Comparison of ENCODE assay signal across 8 cellular contexts in the genomic region with DNA sequence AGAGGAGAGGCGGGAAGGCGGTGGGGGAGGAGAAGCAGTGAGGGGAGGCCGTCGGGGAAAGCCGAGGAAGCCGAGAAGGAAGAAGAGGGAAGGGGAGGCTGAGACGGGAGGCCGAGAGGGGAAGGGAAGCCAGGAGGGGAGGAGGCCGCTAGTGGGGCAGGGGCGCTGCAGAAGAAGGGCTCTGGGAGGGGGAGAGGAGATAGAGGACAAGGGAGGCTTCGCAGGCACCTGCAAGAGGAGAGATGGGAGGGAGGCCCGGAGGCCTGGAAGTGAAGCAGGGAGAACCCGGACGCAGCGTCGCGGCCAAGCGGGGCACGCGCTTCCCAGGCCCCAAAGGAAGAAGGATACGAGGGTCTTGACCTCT. TPM values are rescaled to one million over a fixed set of nuclear protein-coding genes. Genes with fewer than 3 reads are reported as not detected.
DNase-seq lines count a peak whose midpoint lies in the region; FAIRE-seq and TF ChIP-seq lines count a peak whose summit lies in the region.

No MANE protein-coding gene starts in this region.

- H3K27ac ChIP-seq in KMS-11 (peak overlapping the region; percentile 88), kidney (ENCODE audit: low read depth in 2 of 2, low read length in 2 of 2) (peak overlapping the region; percentile 71 to 93), testis (peak overlapping the region; percentile 91 to 96)

- no peak for TF ChIP-seq POLR2A in testis (IDR thresholded peaks at IDR 0.05)

- H3K36me3 Mint-ChIP-seq in T-helper 2 cell treated with Interferon-gamma antibody and Interleukin-4, amounts not matched to agents 5 μg/mL and 100 μg/mL, for 36 hours (ENCODE audit: low read depth) = no peaks in the 10 kb centered on the region

- H3K9me3 ChIP-seq in kidney (ENCODE audit: control insufficient read depth in 1 of 2, low read length in 2 of 2) = no peaks in the 10 kb centered on the region
- H3K9me3 ChIP-seq in testis = no peaks in the 10 kb centered on the region

- peaks cover 23% of the 10 kb centered on the region for H3K27me3 Mint-ChIP-seq in T-helper 2 cell treated with Interferon-gamma antibody and Interleukin-4, amounts not matched to agents 5 μg/mL and 100 μg/mL, for 36 hours (ENCODE audit: low read depth)

- peak overlapping the region; percentile 92 for H3K9ac ChIP-seq in KMS-11
- peak overlapping the region in 1 of 2 donors; percentile 73 for H3K9ac ChIP-seq in kidney (ENCODE audit: low read length in 2 of 2)

- DNase-seq in T-helper 2 cell treated with Interferon-gamma antibody and Interleukin-4, amounts not matched to agents 5 μg/mL and 100 μg/mL, for 36 hours (ENCODE audit: low spot score) = no peak
- DNase-seq in T-helper 2 cell = no peak
- DNase-seq in astrocyte of the spinal cord (ENCODE audit: low read depth, low spot score) = no peak
- no peak for DNase-seq in kidney
- no peak for DNase-seq in testis
- DNase-seq in NK-92 treated with Interleukin-12 subunit alpha and Interleukin-12 subunit beta, amount 100 ng/mL, for 24 hours (lab: John Stamatoyannopoulos, UW) = no peak
- DNase-seq in SIG-M5 (lab: John Stamatoyannopoulos, UW) = no peak

- intact Hi-C loops in kidney (cut with DNase I) (no loop called here), testis (cut with DNase I; ENCODE audit: low total_unique reads) (no loop called here)

- no peaks in the 10 kb centered on the region for H4K20me1 ChIP-seq in KMS-11 (ENCODE audit: insufficient read depth)

- H3K4me1 ChIP-seq in KMS-11 (ENCODE audit: low read depth, poor library complexity, severe bottlenecking) = peaks cover 21% of the 10 kb centered on the region
- peaks cover 5 to 6% of the 10 kb centered on the region in 2 donors for H3K4me1 ChIP-seq in kidney (ENCODE audit: control insufficient read depth in 1 of 2, insufficient read depth in 1 of 2, low read depth in 1 of 2, low read length in 2 of 2)
- peaks cover 5% of the 10 kb centered on the region for H3K4me1 ChIP-seq in testis

- H3K4me2 ChIP-seq in KMS-11 = peak overlapping the region; percentile 67

- peak overlapping the region; percentile 88 for H3K4me3 Mint-ChIP-seq in T-helper 2 cell treated with Interferon-gamma antibody and Interleukin-4, amounts not matched to agents 5 μg/mL and 100 μg/mL, for 36 hours

- no peaks in the 10 kb centered on the region for H3K79me2 ChIP-seq in KMS-11 (ENCODE audit: insufficient read depth, low read depth)

- no peaks in the 10 kb centered on the region for H3K9me3 Mint-ChIP-seq in T-helper 2 cell treated with Interferon-gamma antibody and Interleukin-4, amounts not matched to agents 5 μg/mL and 100 μg/mL, for 36 hours

- no peak overlapping the region for H3K4me3 ChIP-seq in KMS-11 (IDR thresholded peaks at IDR 0.05; ENCODE audit: insufficient read depth, low read depth, low read length)
- peak overlapping the region; percentile 66 for H3K4me3 ChIP-seq in astrocyte of the spinal cord (ENCODE audit: low read depth, low read length)
- peak overlapping the region; percentile 52 to 78 for H3K4me3 ChIP-seq in kidney (ENCODE audit: low read length in 2 of 2)
- H3K4me3 ChIP-seq in testis = peak overlapping the region; percentile 74 to 79

- WGBS in testis, 2 donors = 2% methylated on average over 21 of the region's 21 CpGs

- H3K36me3 ChIP-seq in KMS-11 (ENCODE audit: insufficient read depth) (no peaks in the 10 kb centered on the region), kidney (ENCODE audit: control insufficient read depth in 1 of 2, insufficient read depth in 2 of 2, low read length in 2 of 2) (no peaks in the 10 kb centered on the region), testis (ENCODE audit: low read depth, missing control alignments) (no peaks in the 10 kb centered on the region)

- H3K4me1 Mint-ChIP-seq in T-helper 2 cell treated with Interferon-gamma antibody and Interleukin-4, amounts not matched to agents 5 μg/mL and 100 μg/mL, for 36 hours (ENCODE audit: low read depth) = peaks cover 30% of the 10 kb centered on the region

- TF ChIP-seq CTCF in KMS-11 (conservative IDR thresholded peaks at IDR 0.05; ENCODE audit: low read depth, low read length) (no peak), astrocyte of the spinal cord (IDR thresholded peaks at IDR 0.05; ENCODE audit: low read depth, low read length) (no peak), kidney (IDR thresholded peaks at IDR 0.05; ENCODE audit: borderline replicate concordance, extremely low read depth, insufficient read depth) (no peak), testis (IDR thresholded peaks at IDR 0.05) (no peak)

- in situ Hi-C loops in astrocyte of the spinal cord (cut with HindIII; ENCODE audit: low sequenced_read_pairs) = no loop called here

- peak overlapping the region; percentile 96 for H2AFZ ChIP-seq in KMS-11 (ENCODE audit: low read depth)

- no peak for FAIRE-seq in kidney (lab: Jason Lieb, UNC)

- H3K27me3 ChIP-seq in KMS-11 (ENCODE audit: insufficient read depth, low read depth) (no peaks in the 10 kb centered on the region), testis (no peaks in the 10 kb centered on the region)

- H3K27ac Mint-ChIP-seq in T-helper 2 cell treated with Interferon-gamma antibody and Interleukin-4, amounts not matched to agents 5 μg/mL and 100 μg/mL, for 36 hours = peak overlapping the region; percentile 83

RNA-seq across cellular contexts. Expression of a gene that starts 2.3 kb away (rescaled TPM):
- 11.1 TPM for total RNA-seq in kidney
- polyA plus RNA-seq in kidney (ENCODE audit: insufficient read depth, low read depth, low replicate concordance) = 10.0 TPM
- total RNA-seq in testis = 10 to 100 TPM; 13.1 to 14.5 TPM
- 13.5 TPM for polyA plus RNA-seq in testis (ENCODE audit: insufficient read depth, low read depth, low replicate concordance)

RNA-seq across cellular contexts. Expression of a gene that starts 41.6 kb away (rescaled TPM):
- total RNA-seq in kidney (27.4 TPM), testis (100 to 1,000 TPM; 143 to 157 TPM)
- polyA plus RNA-seq in kidney (ENCODE audit: insufficient read depth, low read depth, low replicate concordance) (23.3 TPM), testis (ENCODE audit: insufficient read depth, low read depth, low replicate concordance) (481 TPM)
